In the genomic region with DNA sequence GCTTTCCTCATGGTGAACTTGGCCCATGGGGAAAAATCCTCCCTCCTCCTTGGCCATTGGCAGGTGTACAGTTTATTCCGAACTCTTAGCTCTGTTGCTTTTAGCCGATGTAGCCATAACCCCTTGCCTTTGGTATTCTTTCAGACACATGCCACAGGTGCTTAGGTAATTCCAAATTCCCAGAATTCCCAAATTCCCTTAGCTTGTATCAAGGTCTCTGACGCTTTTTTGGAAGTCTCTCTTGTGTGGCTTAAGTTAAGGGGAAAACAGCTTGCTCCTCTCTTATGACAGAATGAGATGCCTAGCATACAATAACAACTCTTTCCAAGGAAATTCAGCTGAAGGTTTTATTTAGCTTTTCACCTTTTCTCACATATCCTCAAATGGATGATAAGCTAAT, we compare ENCODE assay signal across 18 cellular contexts.
"Had no signal": no experiment of that assay in that cellular context is flagged by ENCODE, and none has a peak within 500 bp of the region (broad histone marks: within the 10 kb centered on the region; RNA-seq: fewer than 3 reads in every experiment).

No MANE protein-coding gene starts in this region.

- H3K4me3 ChIP-seq: dorsolateral prefrontal cortex, hepatocyte, lung, ovary, stomach, upper lobe of left lung, uterus had no signal

- ATAC-seq: left colon; left ventricle myocardium superior; naive thymus-derived CD8-positive, alpha-beta T cell; right cardiac atrium had no signal

- H3K27me3 Mint-ChIP-seq: naive thymus-derived CD8-positive, alpha-beta T cell; progenitor cell of endocrine pancreas had no signal

- H3K27me3 ChIP-seq: dorsolateral prefrontal cortex, hepatocyte, ovary, stomach, upper lobe of left lung, uterus had no signal

- DNase-seq: cortex of kidney; dorsolateral prefrontal cortex; effector CD8-positive, alpha-beta T cell; left colon; left ventricle myocardium superior; naive thymus-derived CD8-positive, alpha-beta T cell; ovary; right cardiac atrium; small intestine; stimulated activated CD4-positive, alpha-beta T cell treated with anti-CD3 and anti-CD28 coated beads, Interleukin-12 subunit alpha, Interleukin-12 subunit beta, amount 100 ng/mL, for 4 hours; stimulated activated naive CD4-positive, alpha-beta T cell; stomach; substantia nigra; upper lobe of left lung; uterus had no signal

- H3K27ac ChIP-seq: dorsolateral prefrontal cortex, hepatocyte, ovary, stomach, upper lobe of left lung, uterus had no signal

- H3K4me3 Mint-ChIP-seq: naive thymus-derived CD8-positive, alpha-beta T cell had no signal

- H2AFZ ChIP-seq: hepatocyte had no signal

- H3K4me1 ChIP-seq: stomach, upper lobe of left lung, uterus had no signal

- H3K79me2 ChIP-seq: hepatocyte had no signal

- H3K27ac Mint-ChIP-seq: naive thymus-derived CD8-positive, alpha-beta T cell; progenitor cell of endocrine pancreas had no signal

- H3K4me2 ChIP-seq: hepatocyte had no signal

- H3K36me3 ChIP-seq: ovary, stomach, upper lobe of left lung, uterus had no signal

- H3K4me1 Mint-ChIP-seq: naive thymus-derived CD8-positive, alpha-beta T cell had no signal

- H3K9me3 Mint-ChIP-seq: naive thymus-derived CD8-positive, alpha-beta T cell had no signal

- H3K9me3 ChIP-seq: ovary, stomach, upper lobe of left lung, uterus had no signal
